16 cellular contexts compared by ENCODE assay signal in the genomic region with DNA sequence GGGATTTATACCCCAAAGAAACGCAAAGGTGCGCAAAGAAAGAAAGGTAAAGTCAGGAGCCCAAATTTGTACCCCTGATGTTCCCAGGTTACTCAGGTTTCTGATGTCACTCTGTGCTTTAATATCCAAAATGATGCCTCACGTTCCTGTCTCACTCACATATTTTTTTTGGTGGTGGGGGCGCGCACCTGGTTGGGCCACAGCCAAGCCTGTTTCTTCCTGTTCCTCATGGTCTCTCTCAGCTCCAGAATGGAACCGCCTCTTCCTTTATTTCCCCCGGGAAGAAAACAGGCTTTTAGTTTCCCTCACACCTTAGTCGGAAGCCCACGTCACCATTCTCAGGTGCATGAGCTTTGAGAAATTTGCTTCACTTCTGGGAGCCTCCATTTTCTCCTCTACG.
"Had no signal": no experiment of that assay in that cellular context is flagged by ENCODE, and none has a peak within 500 bp of the region (broad histone marks: within the 10 kb centered on the region; RNA-seq: fewer than 3 reads in every experiment).

No MANE protein-coding gene starts in this region.

- H3K36me3 ChIP-seq: gastrocnemius medialis, thyroid gland had no signal

- ATAC-seq: activated T-cell treated with anti-CD3 and anti-CD28 coated beads, Interleukin-2, amount 50 U/mL, for 4 hours; gastrocnemius medialis; left lobe of liver had no signal

- DNase-seq: activated CD4-positive, alpha-beta T cell treated with anti-CD3 and anti-CD28 coated beads, Interleukin-2, amount 50 U/mL, for 1 hour; activated CD4-positive, CD25-positive, alpha-beta regulatory T cell treated with anti-CD3 and anti-CD28 coated beads, Interleukin-2, amount 50 U/mL, for 72 hours; activated CD8-positive, alpha-beta memory T cell treated with anti-CD3 and anti-CD28 coated beads, Interleukin-2, amount 50 U/mL, for 4 hours; activated effector memory CD4-positive, alpha-beta T cell treated with Interleukin-2 at 50 U/mL for 16 hours; activated naive CD4-positive, alpha-beta T cell treated with anti-CD3 and anti-CD28 coated beads, Interleukin-2, amount 10 ng/mL, durations not matched to agents 7 days and 5 days; activated T-cell treated with anti-CD3 and anti-CD28 coated beads, Interleukin-2, amount 50 U/mL, for 4 hours; aorta; cerebellar nuclear complex; cortex of kidney; gastrocnemius medialis; head of caudate nucleus; stimulated activated naive CD4-positive, alpha-beta T cell treated with Interleukin-2 at 50 U/mL for 16 hours; T1000; thyroid gland had no signal

- H3K27ac ChIP-seq: gastrocnemius medialis, thyroid gland had no signal

- H3K4me1 ChIP-seq: gastrocnemius medialis had no signal

- H3K9me3 ChIP-seq: gastrocnemius medialis, thyroid gland had no signal

- H3K27me3 ChIP-seq: gastrocnemius medialis, thyroid gland had no signal

- H3K4me3 ChIP-seq: gastrocnemius medialis, lung, thyroid gland had no signal
